1 cellular context compared by ENCODE assay signal in the genomic region with DNA sequence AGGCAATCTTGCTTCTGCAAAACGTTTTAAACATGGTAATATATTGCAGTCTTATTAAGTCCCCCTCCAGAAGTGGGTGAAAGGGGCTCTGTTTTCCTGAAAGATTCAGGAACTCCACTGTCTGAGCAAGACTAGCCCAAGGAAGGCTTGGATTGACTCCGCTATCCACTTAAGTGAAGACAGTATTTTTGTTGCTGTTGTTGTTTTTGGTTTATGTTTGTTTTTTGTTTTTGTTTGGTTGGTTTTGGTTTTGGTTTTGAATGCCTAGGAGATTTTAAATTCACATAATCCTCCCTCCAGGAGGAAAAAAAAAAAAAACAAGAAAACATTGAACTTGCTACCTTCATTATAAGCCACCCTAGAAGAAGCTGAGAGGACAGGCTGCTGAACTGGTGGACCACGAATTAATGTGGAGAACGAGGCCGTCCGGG.
TF ChIP-seq lines count a peak whose summit lies in the region.

No MANE protein-coding gene starts in this region.

TF ChIP-seq in SK-N-SH, 30 proteins besides CTCF, POLR2A, EP300 and RAD21 (continued from another document):
- TF ChIP-seq, protein P1, sequence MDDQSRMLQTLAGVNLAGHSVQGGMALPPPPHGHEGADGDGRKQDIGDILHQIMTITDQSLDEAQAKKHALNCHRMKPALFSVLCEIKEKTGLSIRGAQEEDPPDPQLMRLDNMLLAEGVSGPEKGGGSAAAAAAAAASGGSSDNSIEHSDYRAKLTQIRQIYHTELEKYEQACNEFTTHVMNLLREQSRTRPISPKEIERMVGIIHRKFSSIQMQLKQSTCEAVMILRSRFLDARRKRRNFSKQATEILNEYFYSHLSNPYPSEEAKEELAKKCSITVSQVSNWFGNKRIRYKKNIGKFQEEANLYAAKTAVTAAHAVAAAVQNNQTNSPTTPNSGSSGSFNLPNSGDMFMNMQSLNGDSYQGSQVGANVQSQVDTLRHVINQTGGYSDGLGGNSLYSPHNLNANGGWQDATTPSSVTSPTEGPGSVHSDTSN (IDR thresholded peaks at IDR 0.05) = no peak
- TF ChIP-seq USF2 (IDR thresholded peaks at IDR 0.05; ENCODE audit: borderline replicate concordance, low read depth, low read length) (no peak), SIN3A (IDR thresholded peaks at IDR 0.05; ENCODE audit: borderline replicate concordance, low read depth, low read length) (no peak), MAX (IDR thresholded peaks at IDR 0.05; ENCODE audit: low read depth) (no peak), USF1 (IDR thresholded peaks at IDR 0.05; ENCODE audit: borderline replicate concordance, low read depth) (no peak), REST (IDR thresholded peaks at IDR 0.05; ENCODE audit: low read depth, low read length) (no peak), RCOR1 (IDR thresholded peaks at IDR 0.05; ENCODE audit: low read length) (no peak), FOXM1 (IDR thresholded peaks at IDR 0.05; ENCODE audit: low read depth) (no peak), YY1 (IDR thresholded peaks at IDR 0.05; ENCODE audit: low read depth) (no peak), TEAD4 (IDR thresholded peaks at IDR 0.05; ENCODE audit: borderline replicate concordance, insufficient read depth) (no peak)
- TF ChIP-seq, protein P2, sequence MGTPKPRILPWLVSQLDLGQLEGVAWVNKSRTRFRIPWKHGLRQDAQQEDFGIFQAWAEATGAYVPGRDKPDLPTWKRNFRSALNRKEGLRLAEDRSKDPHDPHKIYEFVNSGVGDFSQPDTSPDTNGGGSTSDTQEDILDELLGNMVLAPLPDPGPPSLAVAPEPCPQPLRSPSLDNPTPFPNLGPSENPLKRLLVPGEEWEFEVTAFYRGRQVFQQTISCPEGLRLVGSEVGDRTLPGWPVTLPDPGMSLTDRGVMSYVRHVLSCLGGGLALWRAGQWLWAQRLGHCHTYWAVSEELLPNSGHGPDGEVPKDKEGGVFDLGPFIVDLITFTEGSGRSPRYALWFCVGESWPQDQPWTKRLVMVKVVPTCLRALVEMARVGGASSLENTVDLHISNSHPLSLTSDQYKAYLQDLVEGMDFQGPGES (IDR thresholded peaks at IDR 0.05; ENCODE audit: low read depth, low read length) = no peak
